ENCODE assay signal across 20 cellular contexts in the genomic region with DNA sequence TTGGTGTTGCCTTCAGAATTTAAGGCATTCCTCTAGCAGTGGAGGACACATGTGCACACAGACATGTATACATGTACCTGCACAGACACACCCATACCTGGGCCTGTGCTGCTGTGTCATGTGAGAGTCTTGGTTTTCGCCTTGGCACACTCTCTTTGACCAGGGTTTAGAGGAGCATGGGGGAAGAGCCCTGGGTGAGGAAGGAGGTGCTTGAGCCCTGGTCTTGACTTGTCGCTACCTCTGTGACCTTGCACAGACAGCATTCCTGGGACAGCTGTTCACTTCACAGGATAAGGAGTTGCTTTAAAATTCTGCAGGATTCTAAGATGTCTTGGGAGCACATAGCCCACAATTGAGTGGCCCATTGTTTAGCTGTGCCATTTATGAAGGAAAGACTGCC.
A peak's percentile ranks its signal among the peaks of the same experiment; 100 is the strongest.
DNase-seq lines count a peak whose midpoint lies in the region; ATAC-seq, FAIRE-seq and TF ChIP-seq lines count a peak whose summit lies in the region.
"Had no signal": no experiment of that assay in that cellular context is flagged by ENCODE, and none has a peak within 500 bp of the region (broad histone marks: within the 10 kb centered on the region; RNA-seq: fewer than 3 reads in every experiment).

No MANE protein-coding gene starts in this region.

- CTCF ChIA-PET in activated CD4-positive, alpha-beta T cell treated with anti-CD3 and anti-CD28 coated beads, Interleukin-2, amount 10 ng/mL, durations not matched to agents 7 days and 5 days (lab: Charles Lee), result no interaction called here
- CTCF ChIA-PET in H1 (lab: Charles Lee; ENCODE audit: partially characterized antibody), result no interaction called here

- H3K4me1 Mint-ChIP-seq in activated CD4-positive, alpha-beta T cell treated with anti-CD3 and anti-CD28 coated beads, Interleukin-2, amount 10 ng/mL, durations not matched to agents 7 days and 5 days, result no peaks in the 10 kb centered on the region
- H3K4me1 Mint-ChIP-seq: CD14-positive monocyte had no signal

- peak overlapping the region; percentile 1 for H3K27ac Mint-ChIP-seq in activated CD4-positive, alpha-beta T cell treated with anti-CD3 and anti-CD28 coated beads, Interleukin-2, amount 10 ng/mL, durations not matched to agents 7 days and 5 days
- H3K27ac Mint-ChIP-seq: HFFc6 had no signal

- H3K4me3 ChIP-seq in H1 (ENCODE audit: extremely low read depth in 1 of 4, insufficient read depth in 2 of 4, low read depth in 3 of 4, low read length in 4 of 4) (no peak overlapping the region), pancreas (no peak overlapping the region), HAP-1 (no peak overlapping the region), mesenchymal stem cell (ENCODE audit: insufficient read depth in 1 of 2, low read depth in 1 of 2, low read length in 2 of 2) (no peak overlapping the region), sigmoid colon (no peak overlapping the region)
- H3K4me3 ChIP-seq: A549, GM12878 had no signal

- no peak overlapping the region for H2AFZ ChIP-seq in H1 (ENCODE audit: low read length)
- no peak overlapping the region for H2AFZ ChIP-seq in mesenchymal stem cell (ENCODE audit: low read depth, low read length)

- H2AK5ac ChIP-seq in H1 (ENCODE audit: low read depth, low read length) (no peak overlapping the region), mesenchymal stem cell (ENCODE audit: low read length, severe bottlenecking) (no peak overlapping the region)

- FAIRE-seq in H1 (lab: Jason Lieb, UNC), result no peak
- no peak for FAIRE-seq in pancreas (lab: Jason Lieb, UNC)
- FAIRE-seq: A549, GM12878, HTR-8/SVneo had no signal

- no peak overlapping the region for H3K4me3 Mint-ChIP-seq in activated CD4-positive, alpha-beta T cell treated with anti-CD3 and anti-CD28 coated beads, Interleukin-2, amount 10 ng/mL, durations not matched to agents 7 days and 5 days
- H3K4me3 Mint-ChIP-seq: CD14-positive monocyte; CD4-positive, alpha-beta memory T cell; HFFc6 had no signal

- no peaks in the 10 kb centered on the region for H3K27me3 ChIP-seq in H1 (replicated peaks in 1 of 4; ENCODE audit: control insufficient read depth in 3 of 4, extremely low read depth in 1 of 4, insufficient read depth in 3 of 4, low read length in 3 of 4)
- no peaks in the 10 kb centered on the region for H3K27me3 ChIP-seq in pancreas
- no peaks in the 10 kb centered on the region for H3K27me3 ChIP-seq in HAP-1 (ENCODE audit: low read depth)
- H3K27me3 ChIP-seq in mesenchymal stem cell (ENCODE audit: control insufficient read depth in 1 of 2, insufficient read depth in 1 of 2, low read length in 2 of 2), result no peaks in the 10 kb centered on the region
- H3K27me3 ChIP-seq in sigmoid colon, result no peaks in the 10 kb centered on the region

- no peak overlapping the region for H3K4ac ChIP-seq in H1 (replicated peaks; ENCODE audit: insufficient read length, low read depth, low read length)
- H3K4ac ChIP-seq in mesenchymal stem cell (ENCODE audit: low read depth in 1 of 2, low read length in 2 of 2), result no peak overlapping the region

- H3K18ac ChIP-seq in H1 (ENCODE audit: extremely low read depth, low read length) (peak overlapping the region; percentile 24; the same call in 1 of the 2 replicates), mesenchymal stem cell (ENCODE audit: low read depth in 1 of 2, low read length in 2 of 2) (no peak overlapping the region)

- no peak overlapping the region for H2BK20ac ChIP-seq in H1 (ENCODE audit: low read length)

- H3K4me2 ChIP-seq in H1 (ENCODE audit: insufficient read depth in 1 of 2, low read depth in 2 of 2, low read length in 2 of 2), result no peak overlapping the region
- H3K4me2 ChIP-seq in mesenchymal stem cell (ENCODE audit: low read length, poor library complexity, severe bottlenecking), result no peak overlapping the region
- H3K4me2 ChIP-seq: A549 had no signal

- H3K9ac ChIP-seq in H1 (replicated peaks in 1 of 4; ENCODE audit: extremely low read depth in 1 of 4, low read depth in 3 of 4, low read length in 3 of 4) (no peak overlapping the region; a peak in 1 of 7 replicates), mesenchymal stem cell (ENCODE audit: low read length) (no peak overlapping the region)

- H4K91ac ChIP-seq in H1 (replicated peaks; ENCODE audit: insufficient read length, low read length), result no peak overlapping the region
- no peak overlapping the region for H4K91ac ChIP-seq in mesenchymal stem cell (ENCODE audit: low read length)

- ATAC-seq in pancreas, result peak; percentile 45 to 72 (median 66)
- ATAC-seq: A549, GM12878, HCT116 had no signal

- no peak overlapping the region for H3K23ac ChIP-seq in H1 (ENCODE audit: insufficient read length)
- no peak overlapping the region for H3K23ac ChIP-seq in mesenchymal stem cell (ENCODE audit: low read length in 2 of 2)

- TF ChIP-seq POLR2A in H1 (IDR thresholded peaks at IDR 0.05; ENCODE audit: control extremely low read depth in 1 of 2, low read depth in 2 of 2, low read length in 2 of 2) (no peak), sigmoid colon (IDR thresholded peaks at IDR 0.05) (no peak)

- H2BK5ac ChIP-seq in H1 (ENCODE audit: low read depth, low read length) (peak overlapping the region; percentile 87; the same call in 1 of the 2 replicates), mesenchymal stem cell (ENCODE audit: low read depth, low read length, poor library complexity, severe bottlenecking) (no peak overlapping the region)

- POLR2A ChIA-PET in activated CD4-positive, alpha-beta T cell treated with anti-CD3 and anti-CD28 coated beads, Interleukin-2, amount 10 ng/mL, durations not matched to agents 7 days and 5 days (lab: Charles Lee), result no interaction called here
- POLR2A ChIA-PET in H1 (lab: Charles Lee; ENCODE audit: partially characterized antibody), result no interaction called here

- no peak for DNase-seq in activated CD4-positive, alpha-beta T cell treated with anti-CD3 and anti-CD28 coated beads, Interleukin-2, amount 10 ng/mL, durations not matched to agents 7 days and 5 days
- DNase-seq in activated CD4-positive, alpha-beta T cell treated with anti-CD3 and anti-CD28 coated beads, Interleukin-2, amount 50 U/mL, for 48 hours, result no peak
- DNase-seq in H1 (ENCODE audit: low read depth in 1 of 2, low spot score in 2 of 2) (no peak), pancreas (peak in 2 of 6 donors; percentile 21), HAP-1 (ENCODE audit: low spot score in 2 of 2) (no peak), mesenchymal stem cell (no peak), sigmoid colon (no peak), C1 segment of cervical spinal cord (lab: John Stamatoyannopoulos, UW) (no peak)
- DNase-seq: AML-193; CD4-positive, alpha-beta memory T cell; DMS153; GDM1; HFFc6; IMR-90 had no signal

- TF ChIP-seq EP300 in H1 (IDR thresholded peaks at IDR 0.05; ENCODE audit: borderline replicate concordance in 1 of 2, low read depth in 2 of 2, low read length in 2 of 2) (no peak), sigmoid colon (IDR thresholded peaks at IDR 0.05) (no peak)

- peaks cover 29 to 66% (median 53%) of the 10 kb centered on the region in 4 experiments for H3K36me3 ChIP-seq in H1 (ENCODE audit: control insufficient read depth in 2 of 4, insufficient read depth in 4 of 4, low read length in 3 of 4)
- H3K36me3 ChIP-seq in pancreas, result peaks cover 0 to 56% (median 32%) of the 10 kb centered on the region in 3 donors
- peaks cover 68% of the 10 kb centered on the region for H3K36me3 ChIP-seq in HAP-1 (replicated peaks)
- H3K36me3 ChIP-seq in mesenchymal stem cell (ENCODE audit: control insufficient read depth in 1 of 2, insufficient read depth in 2 of 2, low read depth in 1 of 2, low read length in 2 of 2), result peaks cover 70 to 85% of the 10 kb centered on the region in 2 experiments
- H3K36me3 ChIP-seq in sigmoid colon, result peaks cover 27 to 88% (median 40%) of the 10 kb centered on the region in 4 donors

- H3K79me1 ChIP-seq in H1 (ENCODE audit: low read depth, low read length) (peaks cover 6% of the 10 kb centered on the region; the same call in 1 of the 2 replicates), mesenchymal stem cell (replicated peaks; ENCODE audit: low read length, poor library complexity, severe bottlenecking) (peaks cover 49% of the 10 kb centered on the region)

- in situ Hi-C loops in HAP-1 (cut with MboI; ENCODE audit: low sequenced_read_pairs), result no loop called here

- TF ChIP-seq CTCF in H1 (IDR thresholded peaks at IDR 0.05; ENCODE audit: control extremely low read depth in 1 of 3, insufficient read depth in 1 of 3, low read depth in 1 of 3, low read length in 3 of 3) (no peak), pancreas (IDR thresholded peaks at IDR 0.05) (no peak), sigmoid colon (IDR thresholded peaks at IDR 0.05) (no peak)

- H4K8ac ChIP-seq in H1 (ENCODE audit: extremely low read depth, insufficient read depth, low read length), result no peak overlapping the region
- H4K8ac ChIP-seq in mesenchymal stem cell (ENCODE audit: low read length), result no peak overlapping the region

- no peak overlapping the region for H4K5ac ChIP-seq in H1 (ENCODE audit: insufficient read length, low read depth, low read length)

- H2BK15ac ChIP-seq in H1 (ENCODE audit: low read length), result no peak overlapping the region
- H2BK15ac ChIP-seq in mesenchymal stem cell (ENCODE audit: low read depth, poor library complexity, severe bottlenecking), result no peak overlapping the region

- 100% methylated on average over 2 of the region's 2 CpGs; no CpG with 5 or more reads in 1 of the 2 experiments for WGBS in H1 (ENCODE audit: extremely low coverage in 1 of 2, insufficient coverage in 1 of 2, insufficient read length in 1 of 2, insufficient replicate concordance in 2 of 2, low coverage in 1 of 2, low lambda C conversion rate in 2 of 2, missing lambda C conversion rate in 1 of 2), 2 experiments
- 57 to 59% methylated on average over 2 of the region's 2 CpGs for WGBS in pancreas, 2 donors
- 100% methylated on average over 2 of the region's 2 CpGs for WGBS in mesenchymal stem cell
- 96% methylated on average over 2 of the region's 2 CpGs for WGBS in sigmoid colon, 2 donors

- H3K14ac ChIP-seq in H1 (ENCODE audit: insufficient read length) (no peak overlapping the region), mesenchymal stem cell (ENCODE audit: low read length in 2 of 2) (no peak overlapping the region)

- peaks cover 38% of the 10 kb centered on the region for H3K36me3 Mint-ChIP-seq in activated CD4-positive, alpha-beta T cell treated with anti-CD3 and anti-CD28 coated beads, Interleukin-2, amount 10 ng/mL, durations not matched to agents 7 days and 5 days (ENCODE audit: low read depth)

- no peak overlapping the region for H3K56ac ChIP-seq in H1 (replicated peaks; ENCODE audit: insufficient read length, low read depth, low read length)

- intact Hi-C loops in pancreas (cut with DNase I), result no loop called here
- intact Hi-C loops in sigmoid colon (cut with DNase I), result no loop called here

- H2BK120ac ChIP-seq in H1 (replicated peaks; ENCODE audit: low read depth, low read length), result peak overlapping the region; percentile 12
- no peak overlapping the region for H2BK120ac ChIP-seq in mesenchymal stem cell (ENCODE audit: low read depth, low read length)

- H3K9me3 ChIP-seq in H1 (ENCODE audit: insufficient read depth in 2 of 2, low read depth in 1 of 2, low read length in 1 of 2) (no peaks in the 10 kb centered on the region), pancreas (no peaks in the 10 kb centered on the region), HAP-1 (no peaks in the 10 kb centered on the region), mesenchymal stem cell (ENCODE audit: control insufficient read depth, low read length) (no peaks in the 10 kb centered on the region), sigmoid colon (no peaks in the 10 kb centered on the region)
- H3K9me3 ChIP-seq: A549 had no signal

- no peaks in the 10 kb centered on the region for H3K27me3 Mint-ChIP-seq in activated CD4-positive, alpha-beta T cell treated with anti-CD3 and anti-CD28 coated beads, Interleukin-2, amount 10 ng/mL, durations not matched to agents 7 days and 5 days
- H3K27me3 Mint-ChIP-seq: CD4-positive, alpha-beta memory T cell had no signal

- H3K9me3 Mint-ChIP-seq in activated CD4-positive, alpha-beta T cell treated with anti-CD3 and anti-CD28 coated beads, Interleukin-2, amount 10 ng/mL, durations not matched to agents 7 days and 5 days, result no peaks in the 10 kb centered on the region
- H3K9me3 Mint-ChIP-seq: CD4-positive, alpha-beta memory T cell; HFFc6 had no signal

- H3K23me2 ChIP-seq in H1 (ENCODE audit: low read depth, low read length), result no peaks in the 10 kb centered on the region

- peaks cover 0 to 7% of the 10 kb centered on the region in 2 experiments; a peak in 1 of 4 replicates for H3K79me2 ChIP-seq in H1 (ENCODE audit: control insufficient read depth in 1 of 2, insufficient read depth in 2 of 2, low read length in 2 of 2)

- no peak for TF ChIP-seq RAD21 in H1 (IDR thresholded peaks at IDR 0.05 in 1 of 2, conservative IDR thresholded peaks at IDR 0.05 in 1 of 2; ENCODE audit: low read depth in 2 of 2, low read length in 2 of 2)

- peak overlapping the region; percentile 45 for H3K27ac ChIP-seq in H1 (ENCODE audit: low read depth, low read length)
- H3K27ac ChIP-seq in pancreas, result peak overlapping the region in 1 of 4 donors; percentile 18
- no peak overlapping the region for H3K27ac ChIP-seq in mesenchymal stem cell (ENCODE audit: low read length, poor library complexity, severe bottlenecking)
- no peak overlapping the region for H3K27ac ChIP-seq in sigmoid colon
- H3K27ac ChIP-seq: 22Rv1, A549 had no signal

- H4K20me1 ChIP-seq in H1 (replicated peaks in 1 of 2; ENCODE audit: control insufficient read depth in 1 of 2, insufficient read depth in 2 of 2, low read length in 2 of 2), result peaks cover 0 to 5% of the 10 kb centered on the region in 2 experiments

- H3K4me1 ChIP-seq in H1 (replicated peaks in 1 of 4; ENCODE audit: control insufficient read depth in 3 of 4, insufficient read depth in 4 of 4, low read length in 3 of 4), result peaks cover 2 to 5% (median 3%) of the 10 kb centered on the region in 4 experiments; a peak in 6 of 7 replicates
- peaks cover 7 to 10% (median 10%) of the 10 kb centered on the region in 3 donors for H3K4me1 ChIP-seq in pancreas
- H3K4me1 ChIP-seq in HAP-1, result no peaks in the 10 kb centered on the region
- peaks cover 9% of the 10 kb centered on the region for H3K4me1 ChIP-seq in mesenchymal stem cell (ENCODE audit: control insufficient read depth, insufficient read depth, low read depth, low read length)
- H3K4me1 ChIP-seq in sigmoid colon, result peaks cover 0 to 17% (median 8%) of the 10 kb centered on the region in 4 donors
- H3K4me1 ChIP-seq: A549 had no signal

- H2BK12ac ChIP-seq in H1 (ENCODE audit: low read depth, low read length) (peak overlapping the region; percentile 53; the same call in 1 of the 2 replicates), mesenchymal stem cell (ENCODE audit: low read length in 2 of 2) (no peak overlapping the region)
